ENCODE assay signal across 1 cellular context in the genomic region with DNA sequence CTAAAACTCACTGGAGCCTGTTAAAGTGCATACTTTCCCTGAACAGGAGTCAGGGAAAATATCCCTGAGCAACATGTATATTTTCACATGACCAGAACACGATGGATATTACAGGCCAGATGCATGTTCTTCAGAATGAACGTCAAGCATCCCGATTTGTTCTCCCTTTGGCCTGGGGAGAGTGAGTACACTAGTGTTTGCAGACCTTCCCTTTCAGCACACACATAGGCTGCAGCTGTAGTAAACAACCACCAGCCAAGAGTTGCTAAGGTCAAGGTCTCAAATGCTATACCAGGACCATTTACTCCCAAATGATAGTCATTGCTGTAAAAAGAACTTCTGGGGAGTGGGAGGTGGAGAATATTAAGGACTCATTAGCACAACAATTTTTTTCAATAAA.
A peak's percentile ranks its signal among the peaks of the same experiment; 100 is the strongest.
TF ChIP-seq lines count a peak whose summit lies in the region.

No MANE protein-coding gene starts in this region.

TF ChIP-seq in HepG2, 621 proteins besides CTCF, POLR2A, EP300 and RAD21 (continued from another document and continues in another):
- TF ChIP-seq ZFP62 (CRISPR knock-in tag; IDR thresholded peaks at IDR 0.05): no peak
- TF ChIP-seq TEAD2 (CRISPR knock-in tag; IDR thresholded peaks at IDR 0.05): no peak
- TF ChIP-seq STAG1 (CRISPR knock-in tag; IDR thresholded peaks at IDR 0.05): 0 out of 2 replicates have a peak, but pooled peaks have one; percentile 7
- TF ChIP-seq ZNF616 (CRISPR knock-in tag; IDR thresholded peaks at IDR 0.05; ENCODE audit: low read depth): no peak
- TF ChIP-seq, protein P1, sequence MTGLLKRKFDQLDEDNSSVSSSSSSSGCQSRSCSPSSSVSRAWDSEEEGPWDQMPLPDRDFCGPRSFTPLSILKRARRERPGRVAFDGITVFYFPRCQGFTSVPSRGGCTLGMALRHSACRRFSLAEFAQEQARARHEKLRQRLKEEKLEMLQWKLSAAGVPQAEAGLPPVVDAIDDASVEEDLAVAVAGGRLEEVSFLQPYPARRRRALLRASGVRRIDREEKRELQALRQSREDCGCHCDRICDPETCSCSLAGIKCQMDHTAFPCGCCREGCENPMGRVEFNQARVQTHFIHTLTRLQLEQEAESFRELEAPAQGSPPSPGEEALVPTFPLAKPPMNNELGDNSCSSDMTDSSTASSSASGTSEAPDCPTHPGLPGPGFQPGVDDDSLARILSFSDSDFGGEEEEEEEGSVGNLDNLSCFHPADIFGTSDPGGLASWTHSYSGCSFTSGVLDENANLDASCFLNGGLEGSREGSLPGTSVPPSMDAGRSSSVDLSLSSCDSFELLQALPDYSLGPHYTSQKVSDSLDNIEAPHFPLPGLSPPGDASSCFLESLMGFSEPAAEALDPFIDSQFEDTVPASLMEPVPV (CRISPR knock-in tag; IDR thresholded peaks at IDR 0.05): no peak
- TF ChIP-seq DMAP1 (CRISPR knock-in tag; IDR thresholded peaks at IDR 0.05): no peak
- TF ChIP-seq SNRNP70 (IDR thresholded peaks at IDR 0.05; ENCODE audit: low read depth, low read length): no peak
- no peak for TF ChIP-seq PHF20 (CRISPR knock-in tag; IDR thresholded peaks at IDR 0.05)
- no peak; the same call in 1 of the 2 replicates for TF ChIP-seq GFI1 (CRISPR knock-in tag; IDR thresholded peaks at IDR 0.05; ENCODE audit: borderline replicate concordance)
- TF ChIP-seq, protein P2, sequence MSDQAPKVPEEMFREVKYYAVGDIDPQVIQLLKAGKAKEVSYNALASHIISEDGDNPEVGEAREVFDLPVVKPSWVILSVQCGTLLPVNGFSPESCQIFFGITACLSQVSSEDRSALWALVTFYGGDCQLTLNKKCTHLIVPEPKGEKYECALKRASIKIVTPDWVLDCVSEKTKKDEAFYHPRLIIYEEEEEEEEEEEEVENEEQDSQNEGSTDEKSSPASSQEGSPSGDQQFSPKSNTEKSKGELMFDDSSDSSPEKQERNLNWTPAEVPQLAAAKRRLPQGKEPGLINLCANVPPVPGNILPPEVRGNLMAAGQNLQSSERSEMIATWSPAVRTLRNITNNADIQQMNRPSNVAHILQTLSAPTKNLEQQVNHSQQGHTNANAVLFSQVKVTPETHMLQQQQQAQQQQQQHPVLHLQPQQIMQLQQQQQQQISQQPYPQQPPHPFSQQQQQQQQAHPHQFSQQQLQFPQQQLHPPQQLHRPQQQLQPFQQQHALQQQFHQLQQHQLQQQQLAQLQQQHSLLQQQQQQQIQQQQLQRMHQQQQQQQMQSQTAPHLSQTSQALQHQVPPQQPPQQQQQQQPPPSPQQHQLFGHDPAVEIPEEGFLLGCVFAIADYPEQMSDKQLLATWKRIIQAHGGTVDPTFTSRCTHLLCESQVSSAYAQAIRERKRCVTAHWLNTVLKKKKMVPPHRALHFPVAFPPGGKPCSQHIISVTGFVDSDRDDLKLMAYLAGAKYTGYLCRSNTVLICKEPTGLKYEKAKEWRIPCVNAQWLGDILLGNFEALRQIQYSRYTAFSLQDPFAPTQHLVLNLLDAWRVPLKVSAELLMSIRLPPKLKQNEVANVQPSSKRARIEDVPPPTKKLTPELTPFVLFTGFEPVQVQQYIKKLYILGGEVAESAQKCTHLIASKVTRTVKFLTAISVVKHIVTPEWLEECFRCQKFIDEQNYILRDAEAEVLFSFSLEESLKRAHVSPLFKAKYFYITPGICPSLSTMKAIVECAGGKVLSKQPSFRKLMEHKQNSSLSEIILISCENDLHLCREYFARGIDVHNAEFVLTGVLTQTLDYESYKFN (CRISPR knock-in tag; conservative IDR thresholded peaks at IDR 0.05): peak; percentile 78
- no peak for TF ChIP-seq NR3C1 (CRISPR knock-in tag; IDR thresholded peaks at IDR 0.05)
- no peak for TF ChIP-seq ZBTB7B (CRISPR knock-in tag; IDR thresholded peaks at IDR 0.05)
- TF ChIP-seq POLR2G (IDR thresholded peaks at IDR 0.05; ENCODE audit: low read depth, low read length): no peak
- no peak for TF ChIP-seq ZNF10 (CRISPR knock-in tag; IDR thresholded peaks at IDR 0.05; ENCODE audit: borderline replicate concordance, low read depth)
- no peak for TF ChIP-seq HDAC6 (IDR thresholded peaks at IDR 0.05; ENCODE audit: low read depth, low read length)
- TF ChIP-seq ZNF337 (CRISPR knock-in tag; IDR thresholded peaks at IDR 0.05; ENCODE audit: borderline replicate concordance, low read depth): no peak
- TF ChIP-seq SOX5 (CRISPR knock-in tag; IDR thresholded peaks at IDR 0.05; ENCODE audit: borderline replicate concordance): no peak
- TF ChIP-seq YEATS4 (CRISPR knock-in tag; IDR thresholded peaks at IDR 0.05; ENCODE audit: borderline replicate concordance): no peak
- 0 out of 2 replicates have a peak, but pooled peaks have one; percentile 43 for TF ChIP-seq BCL6 (CRISPR knock-in tag; IDR thresholded peaks at IDR 0.05)
- TF ChIP-seq ISL2 (CRISPR knock-in tag; IDR thresholded peaks at IDR 0.05): no peak
- 0 out of 2 replicates have a peak, but pooled peaks have one; percentile 19 for TF ChIP-seq REPIN1 (CRISPR knock-in tag; IDR thresholded peaks at IDR 0.05; ENCODE audit: borderline replicate concordance, low read depth)
- no peak for TF ChIP-seq TGIF2 (CRISPR knock-in tag; IDR thresholded peaks at IDR 0.05)
- TF ChIP-seq, protein P3, sequence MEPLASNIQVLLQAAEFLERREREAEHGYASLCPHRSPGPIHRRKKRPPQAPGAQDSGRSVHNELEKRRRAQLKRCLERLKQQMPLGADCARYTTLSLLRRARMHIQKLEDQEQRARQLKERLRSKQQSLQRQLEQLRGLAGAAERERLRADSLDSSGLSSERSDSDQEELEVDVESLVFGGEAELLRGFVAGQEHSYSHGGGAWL (CRISPR knock-in tag; IDR thresholded peaks at IDR 0.05): no peak
- no peak for TF ChIP-seq GATA4 (IDR thresholded peaks at IDR 0.05; ENCODE audit: borderline replicate concordance, low read depth)
- TF ChIP-seq PPARG (CRISPR knock-in tag; conservative IDR thresholded peaks at IDR 0.05): no peak
- TF ChIP-seq ZNF207 (IDR thresholded peaks at IDR 0.05; ENCODE audit: borderline replicate concordance): no peak
- TF ChIP-seq, protein P4, sequence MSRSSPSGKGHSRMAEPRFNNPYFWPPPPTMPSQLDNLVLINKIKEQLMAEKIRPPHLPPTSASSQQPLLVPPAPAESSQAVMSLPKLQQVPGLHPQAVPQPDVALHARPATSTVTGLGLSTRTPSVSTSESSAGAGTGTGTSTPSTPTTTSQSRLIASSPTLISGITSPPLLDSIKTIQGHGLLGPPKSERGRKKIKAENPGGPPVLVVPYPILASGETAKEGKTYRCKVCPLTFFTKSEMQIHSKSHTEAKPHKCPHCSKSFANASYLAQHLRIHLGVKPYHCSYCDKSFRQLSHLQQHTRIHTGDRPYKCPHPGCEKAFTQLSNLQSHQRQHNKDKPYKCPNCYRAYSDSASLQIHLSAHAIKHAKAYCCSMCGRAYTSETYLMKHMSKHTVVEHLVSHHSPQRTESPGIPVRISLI (CRISPR knock-in tag; IDR thresholded peaks at IDR 0.05; ENCODE audit: borderline replicate concordance): no peak
- TF ChIP-seq, protein P5, sequence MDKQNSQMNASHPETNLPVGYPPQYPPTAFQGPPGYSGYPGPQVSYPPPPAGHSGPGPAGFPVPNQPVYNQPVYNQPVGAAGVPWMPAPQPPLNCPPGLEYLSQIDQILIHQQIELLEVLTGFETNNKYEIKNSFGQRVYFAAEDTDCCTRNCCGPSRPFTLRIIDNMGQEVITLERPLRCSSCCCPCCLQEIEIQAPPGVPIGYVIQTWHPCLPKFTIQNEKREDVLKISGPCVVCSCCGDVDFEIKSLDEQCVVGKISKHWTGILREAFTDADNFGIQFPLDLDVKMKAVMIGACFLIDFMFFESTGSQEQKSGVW (CRISPR knock-in tag; IDR thresholded peaks at IDR 0.05; ENCODE audit: borderline replicate concordance): no peak
- TF ChIP-seq, protein P6, sequence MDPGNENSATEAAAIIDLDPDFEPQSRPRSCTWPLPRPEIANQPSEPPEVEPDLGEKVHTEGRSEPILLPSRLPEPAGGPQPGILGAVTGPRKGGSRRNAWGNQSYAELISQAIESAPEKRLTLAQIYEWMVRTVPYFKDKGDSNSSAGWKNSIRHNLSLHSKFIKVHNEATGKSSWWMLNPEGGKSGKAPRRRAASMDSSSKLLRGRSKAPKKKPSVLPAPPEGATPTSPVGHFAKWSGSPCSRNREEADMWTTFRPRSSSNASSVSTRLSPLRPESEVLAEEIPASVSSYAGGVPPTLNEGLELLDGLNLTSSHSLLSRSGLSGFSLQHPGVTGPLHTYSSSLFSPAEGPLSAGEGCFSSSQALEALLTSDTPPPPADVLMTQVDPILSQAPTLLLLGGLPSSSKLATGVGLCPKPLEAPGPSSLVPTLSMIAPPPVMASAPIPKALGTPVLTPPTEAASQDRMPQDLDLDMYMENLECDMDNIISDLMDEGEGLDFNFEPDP (CRISPR knock-in tag; conservative IDR thresholded peaks at IDR 0.05): no peak
- no peak for TF ChIP-seq ZSCAN9 (CRISPR knock-in tag; IDR thresholded peaks at IDR 0.05; ENCODE audit: borderline replicate concordance)
- no peak for TF ChIP-seq CREM (IDR thresholded peaks at IDR 0.05)
- TF ChIP-seq CREM (CRISPR knock-in tag; IDR thresholded peaks at IDR 0.05): no peak
- no peak for TF ChIP-seq LCORL (IDR thresholded peaks at IDR 0.05)
- peak; percentile 29; the same call in 1 of the 2 replicates for TF ChIP-seq LCORL (CRISPR knock-in tag; IDR thresholded peaks at IDR 0.05)
- peak; percentile 62; the same call in 1 of the 2 replicates for TF ChIP-seq FOXK1 (CRISPR knock-in tag; IDR thresholded peaks at IDR 0.05; ENCODE audit: borderline replicate concordance, low read depth)
- TF ChIP-seq, protein P7, sequence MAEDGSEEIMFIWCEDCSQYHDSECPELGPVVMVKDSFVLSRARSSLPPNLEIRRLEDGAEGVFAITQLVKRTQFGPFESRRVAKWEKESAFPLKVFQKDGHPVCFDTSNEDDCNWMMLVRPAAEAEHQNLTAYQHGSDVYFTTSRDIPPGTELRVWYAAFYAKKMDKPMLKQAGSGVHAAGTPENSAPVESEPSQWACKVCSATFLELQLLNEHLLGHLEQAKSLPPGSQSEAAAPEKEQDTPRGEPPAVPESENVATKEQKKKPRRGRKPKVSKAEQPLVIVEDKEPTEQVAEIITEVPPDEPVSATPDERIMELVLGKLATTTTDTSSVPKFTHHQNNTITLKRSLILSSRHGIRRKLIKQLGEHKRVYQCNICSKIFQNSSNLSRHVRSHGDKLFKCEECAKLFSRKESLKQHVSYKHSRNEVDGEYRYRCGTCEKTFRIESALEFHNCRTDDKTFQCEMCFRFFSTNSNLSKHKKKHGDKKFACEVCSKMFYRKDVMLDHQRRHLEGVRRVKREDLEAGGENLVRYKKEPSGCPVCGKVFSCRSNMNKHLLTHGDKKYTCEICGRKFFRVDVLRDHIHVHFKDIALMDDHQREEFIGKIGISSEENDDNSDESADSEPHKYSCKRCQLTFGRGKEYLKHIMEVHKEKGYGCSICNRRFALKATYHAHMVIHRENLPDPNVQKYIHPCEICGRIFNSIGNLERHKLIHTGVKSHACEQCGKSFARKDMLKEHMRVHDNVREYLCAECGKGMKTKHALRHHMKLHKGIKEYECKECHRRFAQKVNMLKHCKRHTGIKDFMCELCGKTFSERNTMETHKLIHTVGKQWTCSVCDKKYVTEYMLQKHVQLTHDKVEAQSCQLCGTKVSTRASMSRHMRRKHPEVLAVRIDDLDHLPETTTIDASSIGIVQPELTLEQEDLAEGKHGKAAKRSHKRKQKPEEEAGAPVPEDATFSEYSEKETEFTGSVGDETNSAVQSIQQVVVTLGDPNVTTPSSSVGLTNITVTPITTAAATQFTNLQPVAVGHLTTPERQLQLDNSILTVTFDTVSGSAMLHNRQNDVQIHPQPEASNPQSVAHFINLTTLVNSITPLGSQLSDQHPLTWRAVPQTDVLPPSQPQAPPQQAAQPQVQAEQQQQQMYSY (CRISPR knock-in tag; IDR thresholded peaks at IDR 0.05): no peak
- TF ChIP-seq ZNF570 (CRISPR knock-in tag; IDR thresholded peaks at IDR 0.05; ENCODE audit: borderline replicate concordance): no peak
- TF ChIP-seq, protein P8, sequence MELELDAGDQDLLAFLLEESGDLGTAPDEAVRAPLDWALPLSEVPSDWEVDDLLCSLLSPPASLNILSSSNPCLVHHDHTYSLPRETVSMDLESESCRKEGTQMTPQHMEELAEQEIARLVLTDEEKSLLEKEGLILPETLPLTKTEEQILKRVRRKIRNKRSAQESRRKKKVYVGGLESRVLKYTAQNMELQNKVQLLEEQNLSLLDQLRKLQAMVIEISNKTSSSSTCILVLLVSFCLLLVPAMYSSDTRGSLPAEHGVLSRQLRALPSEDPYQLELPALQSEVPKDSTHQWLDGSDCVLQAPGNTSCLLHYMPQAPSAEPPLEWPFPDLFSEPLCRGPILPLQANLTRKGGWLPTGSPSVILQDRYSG (CRISPR knock-in tag; IDR thresholded peaks at IDR 0.05): no peak
